Comparison of ENCODE assay signal across 1 cellular context in the genomic region with DNA sequence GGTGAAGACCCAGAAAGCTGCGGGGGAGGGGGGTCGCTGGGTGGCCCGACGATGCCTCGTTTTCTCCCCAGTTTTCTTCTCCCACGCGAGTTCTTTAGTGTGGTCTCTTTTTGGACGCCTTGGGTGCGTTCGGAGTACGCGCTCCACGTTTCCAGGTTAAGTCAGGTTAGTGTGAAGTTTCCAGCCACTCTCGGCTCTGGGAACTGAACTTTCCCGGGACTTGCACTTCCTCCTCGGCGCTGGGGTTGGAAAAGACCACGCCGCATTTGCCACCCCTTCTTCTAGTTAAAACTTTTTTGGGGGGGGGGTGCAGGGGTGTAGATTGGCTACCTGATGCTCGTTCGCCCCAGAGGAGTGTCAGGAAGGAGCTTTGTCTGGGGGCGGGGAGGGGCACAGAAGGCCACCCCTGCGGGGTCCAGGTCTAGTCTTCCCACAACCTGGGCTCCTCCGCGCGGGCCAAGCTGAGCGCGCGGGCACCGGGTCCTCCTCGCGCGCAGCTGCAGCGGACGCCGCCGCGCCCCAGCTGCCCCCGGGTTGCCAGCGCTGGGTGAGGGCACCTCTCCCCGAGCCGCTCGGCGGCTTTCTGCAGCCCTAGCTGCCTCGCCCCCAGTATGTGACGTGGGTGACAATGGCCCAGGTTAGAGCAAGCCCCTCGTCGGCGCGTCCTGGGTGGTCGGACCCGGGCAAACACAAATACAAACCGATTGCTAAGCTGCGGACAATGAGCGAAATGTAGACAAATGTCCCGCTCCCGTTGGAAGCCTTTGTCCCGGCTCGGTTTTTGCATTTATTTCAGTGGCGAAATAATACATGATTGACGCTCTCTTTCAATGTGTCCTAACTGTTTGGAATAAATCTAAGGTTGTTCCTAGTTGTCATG.
A peak's percentile ranks its signal among the peaks of the same experiment; 100 is the strongest.
TF ChIP-seq lines count a peak whose summit lies in the region.

No MANE protein-coding gene starts in this region.

TF ChIP-seq in H1, 55 proteins besides CTCF, POLR2A, EP300 and RAD21:
- TF ChIP-seq KDM5A (IDR thresholded peaks at IDR 0.05; ENCODE audit: low read length) (no peak), BRCA1 (IDR thresholded peaks at IDR 0.05; ENCODE audit: low read depth, low read length) (no peak), SP4 (IDR thresholded peaks at IDR 0.05; ENCODE audit: low read length) (no peak), EZH2 (IDR thresholded peaks at IDR 0.05; ENCODE audit: low read depth, low read length, severe bottlenecking) (peak; percentile 19), RFX5 (IDR thresholded peaks at IDR 0.05; ENCODE audit: borderline replicate concordance, low read depth, low read length) (no peak), ASH2L (IDR thresholded peaks at IDR 0.05; ENCODE audit: low read length) (peak; percentile 12), SIX5 (IDR thresholded peaks at IDR 0.05; ENCODE audit: low read depth, low read length) (no peak), CTBP2 (IDR thresholded peaks at IDR 0.05; ENCODE audit: borderline replicate concordance, insufficient read depth, insufficient read length, low read length) (peak; percentile 91), BACH1 (IDR thresholded peaks at IDR 0.05; ENCODE audit: low read length) (peak; percentile 45; the same call in 1 of the 2 replicates), MAFK (IDR thresholded peaks at IDR 0.05; ENCODE audit: low read depth, low read length) (no peak), TAF1 (IDR thresholded peaks at IDR 0.05; ENCODE audit: low read depth, low read length) (no peak), TBP (IDR thresholded peaks at IDR 0.05; ENCODE audit: low read depth, low read length) (no peak), SUZ12 (IDR thresholded peaks at IDR 0.05; ENCODE audit: low read length) (peak; percentile 56), CREB1 (IDR thresholded peaks at IDR 0.05) (peak; percentile 43; the same call in 1 of the 2 replicates), SIRT6 (IDR thresholded peaks at IDR 0.05; ENCODE audit: low read length) (no peak), CHD1 (IDR thresholded peaks at IDR 0.05; ENCODE audit: low read depth, low read length) (no peak)
- TF ChIP-seq, protein P1, sequence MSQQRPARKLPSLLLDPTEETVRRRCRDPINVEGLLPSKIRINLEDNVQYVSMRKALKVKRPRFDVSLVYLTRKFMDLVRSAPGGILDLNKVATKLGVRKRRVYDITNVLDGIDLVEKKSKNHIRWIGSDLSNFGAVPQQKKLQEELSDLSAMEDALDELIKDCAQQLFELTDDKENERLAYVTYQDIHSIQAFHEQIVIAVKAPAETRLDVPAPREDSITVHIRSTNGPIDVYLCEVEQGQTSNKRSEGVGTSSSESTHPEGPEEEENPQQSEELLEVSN (IDR thresholded peaks at IDR 0.05) = 0 out of 2 replicates have a peak, but pooled peaks have one; percentile 19
- TF ChIP-seq, protein P2, sequence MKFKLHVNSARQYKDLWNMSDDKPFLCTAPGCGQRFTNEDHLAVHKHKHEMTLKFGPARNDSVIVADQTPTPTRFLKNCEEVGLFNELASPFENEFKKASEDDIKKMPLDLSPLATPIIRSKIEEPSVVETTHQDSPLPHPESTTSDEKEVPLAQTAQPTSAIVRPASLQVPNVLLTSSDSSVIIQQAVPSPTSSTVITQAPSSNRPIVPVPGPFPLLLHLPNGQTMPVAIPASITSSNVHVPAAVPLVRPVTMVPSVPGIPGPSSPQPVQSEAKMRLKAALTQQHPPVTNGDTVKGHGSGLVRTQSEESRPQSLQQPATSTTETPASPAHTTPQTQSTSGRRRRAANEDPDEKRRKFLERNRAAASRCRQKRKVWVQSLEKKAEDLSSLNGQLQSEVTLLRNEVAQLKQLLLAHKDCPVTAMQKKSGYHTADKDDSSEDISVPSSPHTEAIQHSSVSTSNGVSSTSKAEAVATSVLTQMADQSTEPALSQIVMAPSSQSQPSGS (IDR thresholded peaks at IDR 0.05; ENCODE audit: low read length) = no peak
